In genomic region chr12:49761677-49762467, GRCh38 we compare ENCODE assay signal across 15 cellular contexts. TPM values are rescaled to one million over a fixed set of nuclear protein-coding genes. Genes with fewer than 3 reads are reported as not detected.
DNase-seq lines count a peak whose midpoint lies in the region; ATAC-seq, FAIRE-seq and TF ChIP-seq lines count a peak whose summit lies in the region.
"Had no signal": no experiment of that assay in that cellular context is flagged by ENCODE, and none has a peak within 500 bp of the region (broad histone marks: within the 10 kb centered on the region; RNA-seq: fewer than 3 reads in every experiment).

No MANE protein-coding gene starts in this region.

- H2AFZ ChIP-seq in OCI-LY3 (ENCODE audit: low read depth, low read length) (no peak overlapping the region), K562 (ENCODE audit: low read depth, low read length) (no peak overlapping the region)

- no peaks in the 10 kb centered on the region for H3K9me3 Mint-ChIP-seq in activated naive CD4-positive, alpha-beta T cell treated with anti-CD3 and anti-CD28 coated beads for 36 hours
- H3K9me3 Mint-ChIP-seq: effector memory CD8-positive, alpha-beta T cell had no signal

- no peaks in the 10 kb centered on the region for H3K27me3 Mint-ChIP-seq in activated naive CD4-positive, alpha-beta T cell treated with anti-CD3 and anti-CD28 coated beads for 36 hours (ENCODE audit: low read depth)
- H3K27me3 Mint-ChIP-seq: effector memory CD8-positive, alpha-beta T cell had no signal

- no peak for TF ChIP-seq POLR2A in K562 (conservative IDR thresholded peaks at IDR 0.05)

- H3K79me2 ChIP-seq in OCI-LY3 (ENCODE audit: low read length), result no peaks in the 10 kb centered on the region
- H3K79me2 ChIP-seq in K562 (ENCODE audit: control insufficient read depth, insufficient read depth, low read length), result no peaks in the 10 kb centered on the region

- H4K20me1 ChIP-seq in OCI-LY3 (ENCODE audit: insufficient read depth, low read length) (peaks cover 3% of the 10 kb centered on the region), K562 (replicated peaks; ENCODE audit: control insufficient read depth, insufficient read depth, low read length) (0 out of 2 replicates have a peak, but pooled peaks cover 4% of the 10 kb centered on the region)

- no peak for TF ChIP-seq CTCF in OCI-LY3 (IDR thresholded peaks at IDR 0.05; ENCODE audit: low read depth, low read length)
- no peak for TF ChIP-seq CTCF in K562 (IDR thresholded peaks at IDR 0.05 in 2 of 3, conservative IDR thresholded peaks at IDR 0.05 in 1 of 3; ENCODE audit: insufficient read depth in 2 of 3, low read depth in 1 of 3, low read length in 3 of 3)
- no peak for TF ChIP-seq CTCF in ascending aorta (IDR thresholded peaks at IDR 0.05)

- no peak for ATAC-seq in K562
- peak; percentile 65 for ATAC-seq in stimulated activated naive CD8-positive, alpha-beta T cell treated with anti-CD3 and anti-CD28 coated beads, Interleukin-15, Interleukin-2, amounts not matched to agents 100 U/mL and 50 U/mL, for 24 hours
- ATAC-seq in GM18870 (IDR thresholded peaks at IDR 0.05; ENCODE audit: unreplicated experiment), result no peak

- H3K27me3 ChIP-seq in OCI-LY3 (ENCODE audit: low read depth, low read length), result no peaks in the 10 kb centered on the region
- no peaks in the 10 kb centered on the region for H3K27me3 ChIP-seq in K562 (ENCODE audit: control insufficient read depth in 2 of 2, insufficient read depth in 2 of 2, low read length in 2 of 2)
- no peaks in the 10 kb centered on the region for H3K27me3 ChIP-seq in ascending aorta
- H3K27me3 ChIP-seq: brain microvascular endothelial cell, Peyer's patch had no signal

- H3K4me1 ChIP-seq in OCI-LY3 (ENCODE audit: low read length) (peaks cover 10% of the 10 kb centered on the region), K562 (replicated peaks in 1 of 2; ENCODE audit: control insufficient read depth in 2 of 2, insufficient read depth in 2 of 2, low read length in 2 of 2) (no peaks in the 10 kb centered on the region), ascending aorta (peaks cover 0 to 3% of the 10 kb centered on the region in 2 donors)

- FAIRE-seq in K562 (lab: Jason Lieb, UNC), result no peak

- BruUV-seq in K562 (replicated peaks; lab: Mats Ljungman, UMichigan), result no TSS peak

- intact Hi-C loops in activated naive CD4-positive, alpha-beta T cell treated with anti-CD3 and anti-CD28 coated beads for 36 hours (cut with micrococcal nuclease), result loop anchor here (1.0 to 5.0 kb wide), 4 partner anchors 8 to 125 kb away; partner anchors contain the start of gene TMBIM6
- intact Hi-C loops in K562 (cut with micrococcal nuclease) (no loop called here), ascending aorta (cut with DNase I) (no loop called here)

- H3K4me2 ChIP-seq in OCI-LY3 (ENCODE audit: low read length) (no peak overlapping the region), K562 (ENCODE audit: insufficient read depth, low read length) (no peak overlapping the region)

- no peak overlapping the region for H3K4me3 Mint-ChIP-seq in activated naive CD4-positive, alpha-beta T cell treated with anti-CD3 and anti-CD28 coated beads for 36 hours

- TF ChIP-seq RAD21 in K562 (CRISPR knock-in tag; conservative IDR thresholded peaks at IDR 0.05 in 1 of 2, IDR thresholded peaks at IDR 0.05 in 1 of 2), result no peak

- peak overlapping the region; percentile 76 for H3K27ac Mint-ChIP-seq in activated naive CD4-positive, alpha-beta T cell treated with anti-CD3 and anti-CD28 coated beads for 36 hours

- CTCF ChIA-PET in activated naive CD4-positive, alpha-beta T cell treated with anti-CD3 and anti-CD28 coated beads for 36 hours (lab: Charles Lee), result interaction anchor here (0.6 to 4.7 kb wide), 26 partner anchors 7 to 459 kb away, joined by 3 to 34 read pairs (median 4); partner anchors contain the start of gene TMBIM6
- CTCF ChIA-PET in K562 (lab: Yijun Ruan, JAX; ENCODE audit: low intra/inter-chr PET ratio), result interaction anchor here (3.3 kb wide), 1 partner anchor 77 kb away, joined by 26 read pairs; no protein-coding TSS in a partner anchor

- no peak overlapping the region for H3K4me3 ChIP-seq in OCI-LY3 (ENCODE audit: low read length)
- no peak overlapping the region for H3K4me3 ChIP-seq in K562
- no peak overlapping the region for H3K4me3 ChIP-seq in ascending aorta
- H3K4me3 ChIP-seq: Peyer's patch, skin epidermis had no signal

- 80% methylated on average over 4 of the region's 4 CpGs for WGBS in K562 (ENCODE audit: insufficient coverage, low coverage, missing lambda C conversion rate)

- no peaks in the 10 kb centered on the region for H3K9me1 ChIP-seq in K562 (ENCODE audit: control insufficient read depth, insufficient read depth, low read length)

- POLR2A ChIA-PET in K562 (lab: Yijun Ruan, JAX), result interaction anchor here (0.6 to 4.6 kb wide), 12 partner anchors 8 to 229 kb away, joined by 3 to 22 read pairs (median 3); partner anchors contain the start of genes BCDIN3D and TMBIM6

- H3K9me3 ChIP-seq in OCI-LY3 (ENCODE audit: insufficient read depth, low read length) (no peaks in the 10 kb centered on the region), K562 (replicated peaks; ENCODE audit: control insufficient read depth, insufficient read depth, low read depth, low read length) (no peaks in the 10 kb centered on the region), ascending aorta (no peaks in the 10 kb centered on the region)
- H3K9me3 ChIP-seq: Peyer's patch had no signal

- H3K36me3 ChIP-seq in OCI-LY3 (replicated peaks; ENCODE audit: low read depth, low read length) (peaks cover 65% of the 10 kb centered on the region), K562 (ENCODE audit: control insufficient read depth, insufficient read depth, low read length) (peaks cover 77% of the 10 kb centered on the region), ascending aorta (peaks cover 85 to 86% of the 10 kb centered on the region in 2 donors)

- no peak overlapping the region for H3K9ac ChIP-seq in OCI-LY3 (ENCODE audit: low read length)
- peak overlapping the region in 1 of 2 experiments; percentile 11; a peak in 1 of 4 replicates for H3K9ac ChIP-seq in K562 (ENCODE audit: insufficient read depth in 1 of 2, low read depth in 2 of 2, low read length in 2 of 2)

- H3K27ac ChIP-seq in OCI-LY3 (ENCODE audit: low read length) (0 out of 2 replicates have a peak overlapping the region, but pooled peaks have one; percentile 19), K562 (ENCODE audit: extremely low read depth, low read depth, low read length) (no peak overlapping the region), ascending aorta (no peak overlapping the region)
- H3K27ac ChIP-seq: brain microvascular endothelial cell, Peyer's patch had no signal

- H3K4me1 Mint-ChIP-seq in activated naive CD4-positive, alpha-beta T cell treated with anti-CD3 and anti-CD28 coated beads for 36 hours (ENCODE audit: low read depth), result peaks cover 55% of the 10 kb centered on the region

- H3K36me3 Mint-ChIP-seq in activated naive CD4-positive, alpha-beta T cell treated with anti-CD3 and anti-CD28 coated beads for 36 hours (ENCODE audit: low read depth), result peaks cover 63% of the 10 kb centered on the region

- in situ Hi-C loops in K562 (cut with MboI), result no loop called here

- no peak for DNase-seq in activated naive CD4-positive, alpha-beta T cell treated with anti-CD3 and anti-CD28 coated beads for 36 hours
- no peak for DNase-seq in activated naive CD4-positive, alpha-beta T cell (lab: John Stamatoyannopoulos, UW)
- DNase-seq in K562 (ENCODE audit: extremely low read depth in 1 of 4, low spot score in 3 of 4) (no peak), ascending aorta (ENCODE audit: low spot score in 2 of 2) (no peak), dedifferentiated amniotic fluid mesenchymal stem cell (ENCODE audit: extremely low spot score) (no peak)
- DNase-seq in stimulated activated naive CD8-positive, alpha-beta T cell treated with anti-CD3 and anti-CD28 coated beads, Interleukin-15, Interleukin-2, amounts not matched to agents 100 U/mL and 50 U/mL, for 24 hours, result no peak
- DNase-seq: brain microvascular endothelial cell; effector memory CD8-positive, alpha-beta T cell; HCEC 1CT; NCI-H1048; Peyer's patch; posterior cingulate gyrus had no signal

- TF ChIP-seq EP300 in K562 (IDR thresholded peaks at IDR 0.05; ENCODE audit: low read length), result no peak

RNA-seq across cellular contexts. Expression of gene TMBIM6, which starts 20.5 kb away (rescaled TPM):
- total RNA-seq in activated naive CD4-positive, alpha-beta T cell treated with anti-CD3 and anti-CD28 coated beads for 36 hours, result 100 to 1,000 TPM; 466 to 498 TPM
- 401 and 445 TPM in 2 replicates for total RNA-seq in K562 (2011; cell fraction: chromatin; rRNA removed; ENCODE audit: low replicate concordance)
- total RNA-seq in K562 (2011; cell fraction: nucleolus; rRNA removed), result 407 and 460 TPM in 2 replicates
- 608 and 797 TPM in 2 replicates for total RNA-seq in K562 (2011; cell fraction: nucleoplasm; rRNA removed)
- total RNA-seq in K562 (2014; rRNA removed) (147 and 188 TPM in 2 replicates), K562 (2014; rRNA removed; fragmentation: Illumina TruSeq; extraction: Trizol) (268 and 290 TPM in 2 replicates), K562 (2015; rRNA removed; fragmentation: Illumina TruSeq; extraction: Trizol) (247 and 254 TPM in 2 replicates), K562 (2021) (322 and 355 TPM in 2 replicates), ascending aorta (188 TPM)
- polyA plus RNA-seq in K562 (2011; rRNA removed) (357 and 403 TPM in 2 replicates), K562 (2014; fragmentation: Illumina TruSeq; extraction: Trizol) (325 and 352 TPM in 2 replicates), K562 (2014; fragmentation: Nextera tagmentation; extraction: Ambion mirVana) (1,000 to 10,000 TPM; 1,205 to 1,288 TPM), K562 (2014; rRNA removed) (197 and 209 TPM in 2 replicates)
- polyA plus RNA-seq in K562 (2011; cell fraction: cytosol; rRNA removed), result 276 and 434 TPM in 2 replicates
- polyA plus RNA-seq in K562 (2011; cell fraction: nucleus; rRNA removed), result 186 and 273 TPM in 2 replicates
- 452 and 476 TPM in 2 replicates for polyA plus RNA-seq in K562 (2012)
- polyA minus RNA-seq in K562 (2011; rRNA and poly(A)+ RNA removed), result 220 and 237 TPM in 2 replicates
- 91.4 and 130 TPM in 2 replicates for polyA minus RNA-seq in K562 (2011; cell fraction: cytosol; rRNA and poly(A)+ RNA removed)
- 50.4 and 88.6 TPM in 2 replicates for polyA minus RNA-seq in K562 (2011; cell fraction: nucleus; rRNA and poly(A)+ RNA removed)

RNA-seq across cellular contexts. Expression of gene FMNL3, which starts 54.7 kb away (rescaled TPM):
- 10 to 100 TPM; 20.0 to 20.7 TPM for total RNA-seq in activated naive CD4-positive, alpha-beta T cell treated with anti-CD3 and anti-CD28 coated beads for 36 hours
- total RNA-seq in K562 (2011; cell fraction: chromatin; rRNA removed; ENCODE audit: low replicate concordance), result 38.8 and 46.8 TPM in 2 replicates
- 17.4 and 19.8 TPM in 2 replicates for total RNA-seq in K562 (2011; cell fraction: nucleolus; rRNA removed)
- 20.3 and 21.7 TPM in 2 replicates for total RNA-seq in K562 (2011; cell fraction: nucleoplasm; rRNA removed)
- total RNA-seq in K562 (2014; rRNA removed) (8.8 and 9.5 TPM in 2 replicates), K562 (2014; rRNA removed; fragmentation: Illumina TruSeq; extraction: Trizol) (6.8 and 7.9 TPM in 2 replicates), K562 (2015; rRNA removed; fragmentation: Illumina TruSeq; extraction: Trizol) (6.4 and 7.1 TPM in 2 replicates), K562 (2021) (11.1 and 14.4 TPM in 2 replicates), ascending aorta (30.4 TPM)
- polyA plus RNA-seq in K562 (2011; rRNA removed) (6.9 and 7.0 TPM in 2 replicates), K562 (2014; fragmentation: Illumina TruSeq; extraction: Trizol) (6.7 and 7.7 TPM in 2 replicates), K562 (2014; fragmentation: Nextera tagmentation; extraction: Ambion mirVana) (under 1 TPM; 0.49 to 0.53 TPM), K562 (2014; rRNA removed) (5.4 and 7.4 TPM in 2 replicates)
- polyA plus RNA-seq in K562 (2011; cell fraction: cytosol; rRNA removed), result 5.4 and 7.5 TPM in 2 replicates
- polyA plus RNA-seq in K562 (2011; cell fraction: nucleus; rRNA removed), result 22.2 and 25.7 TPM in 2 replicates
- polyA plus RNA-seq in K562 (2012), result 8.6 and 13.4 TPM in 2 replicates
- polyA minus RNA-seq in K562 (2011; rRNA and poly(A)+ RNA removed), result 17.9 and 21.0 TPM in 2 replicates
- polyA minus RNA-seq in K562 (2011; cell fraction: cytosol; rRNA and poly(A)+ RNA removed), result 8.6 and 11.9 TPM in 2 replicates
- polyA minus RNA-seq in K562 (2011; cell fraction: nucleus; rRNA and poly(A)+ RNA removed), result 8.9 and 16.9 TPM in 2 replicates
